In genomic region chr14:70808023-70808401, GRCh38 we compare ENCODE assay signal across 8 cellular contexts. TPM values are rescaled to one million over a fixed set of nuclear protein-coding genes. Genes with fewer than 3 reads are reported as not detected.
DNase-seq lines count a peak whose midpoint lies in the region; ATAC-seq and TF ChIP-seq lines count a peak whose summit lies in the region.

No MANE protein-coding gene starts in this region.

- H3K4me3 ChIP-seq in OCI-LY7 (ENCODE audit: low read depth, low read length, poor library complexity, severe bottlenecking) (peak overlapping the region; percentile 77), kidney epithelial cell (ENCODE audit: low read depth, low read length) (peak overlapping the region; percentile 90)

- no peaks in the 10 kb centered on the region for H3K27me3 ChIP-seq in kidney epithelial cell (ENCODE audit: control insufficient read depth, insufficient read depth, low read length)

- TF ChIP-seq CTCF in OCI-LY7 (conservative IDR thresholded peaks at IDR 0.05; ENCODE audit: low read length) = no peak
- no peak for TF ChIP-seq CTCF in kidney epithelial cell (IDR thresholded peaks at IDR 0.05; ENCODE audit: insufficient read depth, low read length, poor library complexity, severe bottlenecking)

- POLR2A ChIA-PET in OCI-LY7 (lab: Charles Lee) = no interaction called here

- BruUV-seq in OCI-LY7 (replicated peaks; lab: Mats Ljungman, UMichigan) = no TSS peak

- H3K4me2 ChIP-seq in OCI-LY7 (ENCODE audit: low read length) = peak overlapping the region; percentile 76

- no peaks in the 10 kb centered on the region for H4K20me1 ChIP-seq in OCI-LY7 (ENCODE audit: insufficient read depth, low read length)

- H3K27ac ChIP-seq in OCI-LY7 (ENCODE audit: low read depth, low read length, poor library complexity, severe bottlenecking) = no peak overlapping the region

- H2AFZ ChIP-seq in OCI-LY7 (ENCODE audit: low read length) = no peak overlapping the region

- no peak for ATAC-seq in GM21367 (IDR thresholded peaks at IDR 0.05; ENCODE audit: unreplicated experiment)

- CTCF ChIA-PET in OCI-LY7 (lab: Charles Lee; ENCODE audit: unreplicated experiment) = no interaction called here

- H3K9me2 ChIP-seq in OCI-LY7 (ENCODE audit: insufficient read depth, low read length) = no peaks in the 10 kb centered on the region

- intact Hi-C loops in OCI-LY7 (cut with micrococcal nuclease; ENCODE audit: unreplicated experiment) = loop anchor here (10.0 kb wide), 1 partner anchor 1193 kb away; the partner anchor contains the start of gene SUSD6

- no peaks in the 10 kb centered on the region for H3K36me3 ChIP-seq in OCI-LY7 (ENCODE audit: insufficient read depth, low read length)
- H3K36me3 ChIP-seq in kidney epithelial cell (ENCODE audit: control insufficient read depth, insufficient read depth, low read length) = no peaks in the 10 kb centered on the region

- H3K79me2 ChIP-seq in OCI-LY7 (ENCODE audit: insufficient read depth, low read depth, low read length) = no peaks in the 10 kb centered on the region

- H3K9me3 ChIP-seq in OCI-LY7 (ENCODE audit: low read length) = no peaks in the 10 kb centered on the region

- DNase-seq in NCI-H748 (lab: John Stamatoyannopoulos, UW; ENCODE audit: unreplicated experiment) = peak; percentile 70
- DNase-seq in NCI-H748 treated with DMSO at 0.1 percent for 48 hours (lab: John Stamatoyannopoulos, UW) = no peak
- peak; percentile 41 for DNase-seq in OCI-LY7 (ENCODE audit: low spot score)
- DNase-seq in activated naive CD4-positive, alpha-beta T cell treated with anti-CD3 and anti-CD28 coated beads, Interleukin-2, amount 50 U/mL, for 16 hours = peak; percentile 59
- no peak for DNase-seq in kidney epithelial cell (ENCODE audit: low read depth)
- DNase-seq in stimulated activated CD8-positive, alpha-beta memory T cell treated with anti-CD3 and anti-CD28 coated beads, Interleukin-15, amount 100 ng/mL, for 4 hours (ENCODE audit: low read depth in 2 of 2) = peak; percentile 23 to 41
- DNase-seq in HUDEP-2 (lab: John Stamatoyannopoulos, UW; ENCODE audit: unreplicated experiment in 76 of 76) = no peak

- peaks cover 29% of the 10 kb centered on the region for H3K4me1 ChIP-seq in OCI-LY7 (ENCODE audit: insufficient read depth, low read length, poor library complexity, severe bottlenecking)

RNA-seq across cellular contexts. Expression of gene MAP3K9, which starts 1.3 kb away (rescaled TPM):
- total RNA-seq in OCI-LY7 (2014; rRNA removed; shearing (Covaris generic)) = 2.3 and 4.2 TPM in 2 replicates
- 6.4 and 7.4 TPM in 2 replicates for total RNA-seq in OCI-LY7 (2022)
- total RNA-seq in kidney epithelial cell = 10.4 and 12.0 TPM in 2 replicates

Comparison
In these comparisons a context has a peak if more than half of its experiments do, and no peak if none do; other contexts are left out.
1. DNase-seq: peak in NCI-H748 (single experiment), OCI-LY7 (single experiment), activated naive CD4-positive, alpha-beta T cell treated with anti-CD3 and anti-CD28 coated beads, Interleukin-2, amount 50 U/mL, for 16 hours (single experiment) and stimulated activated CD8-positive, alpha-beta memory T cell treated with anti-CD3 and anti-CD28 coated beads, Interleukin-15, amount 100 ng/mL, for 4 hours (2 of 2); none in NCI-H748 treated with DMSO at 0.1 percent for 48 hours (single experiment), kidney epithelial cell (single experiment) and HUDEP-2 (0 of 76).